In the genomic region with DNA sequence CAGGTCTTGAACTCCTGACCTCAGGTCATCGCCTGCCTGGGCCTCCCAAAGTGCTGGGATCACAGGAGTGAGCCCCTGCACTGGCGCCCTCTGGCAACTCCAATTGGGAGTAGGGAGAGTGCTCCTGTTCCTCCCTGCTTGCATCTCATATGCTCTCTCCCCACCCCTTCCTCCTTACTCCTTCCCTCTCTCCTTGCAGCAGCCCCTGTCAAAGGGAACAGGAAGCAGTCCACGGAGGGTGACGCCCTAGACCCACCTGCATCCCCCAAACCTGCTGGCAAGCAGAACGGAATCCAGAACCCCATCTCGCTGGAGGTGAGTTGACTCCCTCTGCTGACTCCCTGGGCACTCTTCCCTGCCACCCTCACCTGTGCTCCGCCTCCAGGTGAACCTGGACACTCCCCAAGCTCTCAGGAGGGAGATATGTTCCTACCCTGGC, we compare ENCODE assay signal across 2 cellular contexts.
A peak's percentile ranks its signal among the peaks of the same experiment; 100 is the strongest.
TF ChIP-seq lines count a peak whose summit lies in the region.

No MANE protein-coding gene starts in this region.

TF ChIP-seq in HepG2, 621 proteins besides CTCF, POLR2A, EP300 and RAD21:
- TF ChIP-seq ZNF432 (CRISPR knock-in tag; IDR thresholded peaks at IDR 0.05; ENCODE audit: borderline replicate concordance) (no peak), ZNF263 (CRISPR knock-in tag; IDR thresholded peaks at IDR 0.05) (0 out of 2 replicates have a peak, but pooled peaks have one; percentile 38)

TF ChIP-seq in SK-N-SH, 30 proteins besides CTCF, POLR2A, EP300 and RAD21:
- TF ChIP-seq EZH2phosphoT487 (IDR thresholded peaks at IDR 0.05; ENCODE audit: borderline replicate concordance, low read depth) (no peak), POLR2AphosphoS5 (IDR thresholded peaks at IDR 0.05; ENCODE audit: low read depth, low read length) (no peak), CHD2 (IDR thresholded peaks at IDR 0.05; ENCODE audit: low read length, partially characterized antibody) (no peak), MEF2A (IDR thresholded peaks at IDR 0.05; ENCODE audit: borderline replicate concordance, low read depth) (no peak), FOXM1 (IDR thresholded peaks at IDR 0.05; ENCODE audit: low read depth) (no peak), JUND (IDR thresholded peaks at IDR 0.05) (no peak), ELF1 (IDR thresholded peaks at IDR 0.05) (no peak), MXI1 (IDR thresholded peaks at IDR 0.05; ENCODE audit: low read depth, low read length) (no peak), YY1 (IDR thresholded peaks at IDR 0.05; ENCODE audit: low read depth) (no peak), NRF1 (IDR thresholded peaks at IDR 0.05; ENCODE audit: low read depth, low read length) (no peak), FOXJ3 (CRISPR knock-in tag; IDR thresholded peaks at IDR 0.05) (no peak)
- TF ChIP-seq, protein P1, sequence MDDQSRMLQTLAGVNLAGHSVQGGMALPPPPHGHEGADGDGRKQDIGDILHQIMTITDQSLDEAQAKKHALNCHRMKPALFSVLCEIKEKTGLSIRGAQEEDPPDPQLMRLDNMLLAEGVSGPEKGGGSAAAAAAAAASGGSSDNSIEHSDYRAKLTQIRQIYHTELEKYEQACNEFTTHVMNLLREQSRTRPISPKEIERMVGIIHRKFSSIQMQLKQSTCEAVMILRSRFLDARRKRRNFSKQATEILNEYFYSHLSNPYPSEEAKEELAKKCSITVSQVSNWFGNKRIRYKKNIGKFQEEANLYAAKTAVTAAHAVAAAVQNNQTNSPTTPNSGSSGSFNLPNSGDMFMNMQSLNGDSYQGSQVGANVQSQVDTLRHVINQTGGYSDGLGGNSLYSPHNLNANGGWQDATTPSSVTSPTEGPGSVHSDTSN (IDR thresholded peaks at IDR 0.05), result no peak
- TF ChIP-seq, protein P2, sequence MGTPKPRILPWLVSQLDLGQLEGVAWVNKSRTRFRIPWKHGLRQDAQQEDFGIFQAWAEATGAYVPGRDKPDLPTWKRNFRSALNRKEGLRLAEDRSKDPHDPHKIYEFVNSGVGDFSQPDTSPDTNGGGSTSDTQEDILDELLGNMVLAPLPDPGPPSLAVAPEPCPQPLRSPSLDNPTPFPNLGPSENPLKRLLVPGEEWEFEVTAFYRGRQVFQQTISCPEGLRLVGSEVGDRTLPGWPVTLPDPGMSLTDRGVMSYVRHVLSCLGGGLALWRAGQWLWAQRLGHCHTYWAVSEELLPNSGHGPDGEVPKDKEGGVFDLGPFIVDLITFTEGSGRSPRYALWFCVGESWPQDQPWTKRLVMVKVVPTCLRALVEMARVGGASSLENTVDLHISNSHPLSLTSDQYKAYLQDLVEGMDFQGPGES (IDR thresholded peaks at IDR 0.05; ENCODE audit: low read depth, low read length), result no peak
- TF ChIP-seq, protein P3, sequence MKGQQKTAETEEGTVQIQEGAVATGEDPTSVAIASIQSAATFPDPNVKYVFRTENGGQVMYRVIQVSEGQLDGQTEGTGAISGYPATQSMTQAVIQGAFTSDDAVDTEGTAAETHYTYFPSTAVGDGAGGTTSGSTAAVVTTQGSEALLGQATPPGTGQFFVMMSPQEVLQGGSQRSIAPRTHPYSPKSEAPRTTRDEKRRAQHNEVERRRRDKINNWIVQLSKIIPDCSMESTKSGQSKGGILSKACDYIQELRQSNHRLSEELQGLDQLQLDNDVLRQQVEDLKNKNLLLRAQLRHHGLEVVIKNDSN (IDR thresholded peaks at IDR 0.05; ENCODE audit: borderline replicate concordance, low read depth), result no peak
- TF ChIP-seq, protein P4, sequence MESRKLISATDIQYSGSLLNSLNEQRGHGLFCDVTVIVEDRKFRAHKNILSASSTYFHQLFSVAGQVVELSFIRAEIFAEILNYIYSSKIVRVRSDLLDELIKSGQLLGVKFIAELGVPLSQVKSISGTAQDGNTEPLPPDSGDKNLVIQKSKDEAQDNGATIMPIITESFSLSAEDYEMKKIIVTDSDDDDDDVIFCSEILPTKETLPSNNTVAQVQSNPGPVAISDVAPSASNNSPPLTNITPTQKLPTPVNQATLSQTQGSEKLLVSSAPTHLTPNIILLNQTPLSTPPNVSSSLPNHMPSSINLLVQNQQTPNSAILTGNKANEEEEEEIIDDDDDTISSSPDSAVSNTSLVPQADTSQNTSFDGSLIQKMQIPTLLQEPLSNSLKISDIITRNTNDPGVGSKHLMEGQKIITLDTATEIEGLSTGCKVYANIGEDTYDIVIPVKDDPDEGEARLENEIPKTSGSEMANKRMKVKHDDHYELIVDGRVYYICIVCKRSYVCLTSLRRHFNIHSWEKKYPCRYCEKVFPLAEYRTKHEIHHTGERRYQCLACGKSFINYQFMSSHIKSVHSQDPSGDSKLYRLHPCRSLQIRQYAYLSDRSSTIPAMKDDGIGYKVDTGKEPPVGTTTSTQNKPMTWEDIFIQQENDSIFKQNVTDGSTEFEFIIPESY (IDR thresholded peaks at IDR 0.05; ENCODE audit: borderline replicate concordance, low read depth), result no peak
TF ChIP-seq in SK-N-SH: peak in this region for 0.
